ENCODE assay signal across 7 cellular contexts in genomic region chr7:50449501-50449880, GRCh38. TPM values are rescaled to one million over a fixed set of nuclear protein-coding genes. Genes with fewer than 3 reads are reported as not detected.
DNase-seq lines count a peak whose midpoint lies in the region; ATAC-seq and TF ChIP-seq lines count a peak whose summit lies in the region.

No MANE protein-coding gene starts in this region.

- H3K4me3 ChIP-seq in fibroblast of mammary gland (ENCODE audit: control insufficient read depth, low read depth, low read length) = peak overlapping the region; percentile 80
- H3K4me3 ChIP-seq in skeletal muscle tissue (ENCODE audit: low read length in 3 of 3) = peak overlapping the region; percentile 82 to 93 (median 91)

- H3K36me3 ChIP-seq in skeletal muscle tissue (ENCODE audit: control insufficient read depth in 3 of 3, insufficient read depth in 3 of 3, low read length in 3 of 3) = peaks cover 13 to 17% (median 13%) of the 10 kb centered on the region in 3 donors

- peak; percentile 1 for ATAC-seq in GM21723 (IDR thresholded peaks at IDR 0.05; ENCODE audit: unreplicated experiment)

- no peaks in the 10 kb centered on the region for H3K9me3 ChIP-seq in skeletal muscle tissue (ENCODE audit: control insufficient read depth in 3 of 3, low read length in 3 of 3)

- no peak for TF ChIP-seq CTCF in fibroblast of mammary gland (conservative IDR thresholded peaks at IDR 0.05; ENCODE audit: control insufficient read depth, insufficient read depth, low read depth, low read length)

- H3K4me1 ChIP-seq in skeletal muscle tissue (ENCODE audit: control insufficient read depth in 3 of 3, insufficient read depth in 3 of 3, low read length in 3 of 3) = peaks cover 9 to 18% (median 12%) of the 10 kb centered on the region in 3 donors

- peak overlapping the region; percentile 64 for H3K27ac ChIP-seq in skeletal muscle tissue (ENCODE audit: low read depth, low read length)

- H3K9ac ChIP-seq in skeletal muscle tissue (ENCODE audit: low read depth in 1 of 3, low read length in 3 of 3) = peak overlapping the region; percentile 72 to 86 (median 78)

- no peaks in the 10 kb centered on the region for H3K27me3 ChIP-seq in skeletal muscle tissue (ENCODE audit: control insufficient read depth in 3 of 3, insufficient read depth in 3 of 3, low read length in 3 of 3)

- DNase-seq in RPMI8226 (peak; percentile 12), fibroblast of mammary gland (ENCODE audit: low read depth) (no peak), MV-4-11 (lab: John Stamatoyannopoulos, UW) (no peak), DMS153 treated with DMSO at 0.1 percent for 48 hours (lab: John Stamatoyannopoulos, UW; ENCODE audit: unreplicated experiment) (no peak)
- no peak for DNase-seq in stimulated activated naive CD4-positive, alpha-beta T cell (lab: John Stamatoyannopoulos, UW)

RNA-seq across cellular contexts. Expression of gene FIGNL1, which starts 0.7 kb away (rescaled TPM):
- 14.6 TPM for total RNA-seq in skeletal muscle tissue
